ENCODE assay signal across 25 cellular contexts in the genomic region with DNA sequence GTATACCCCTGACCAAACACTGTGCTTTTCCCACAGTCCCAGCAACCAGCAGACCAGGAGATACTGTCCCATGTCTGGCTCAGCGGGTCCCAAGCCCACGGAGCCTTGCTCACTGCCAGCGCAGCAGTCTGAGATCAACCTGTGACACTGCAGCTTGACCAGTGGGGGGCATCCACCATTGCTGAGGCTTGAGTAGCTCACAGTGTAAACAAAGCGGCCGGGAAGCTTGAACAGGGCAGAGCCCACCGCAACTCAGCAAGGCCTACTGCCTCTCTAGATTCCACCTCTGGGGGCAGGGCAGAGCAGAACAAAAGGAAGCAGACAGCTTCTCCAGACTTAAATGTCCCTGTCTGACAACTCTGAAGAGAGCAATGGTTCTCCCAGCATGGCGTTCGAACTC. TPM values are rescaled to one million over a fixed set of nuclear protein-coding genes. Genes with fewer than 3 reads are reported as not detected.
DNase-seq lines count a peak whose midpoint lies in the region; ATAC-seq and TF ChIP-seq lines count a peak whose summit lies in the region.
"Had no signal": no experiment of that assay in that cellular context is flagged by ENCODE, and none has a peak within 500 bp of the region (broad histone marks: within the 10 kb centered on the region; RNA-seq: fewer than 3 reads in every experiment).

No MANE protein-coding gene starts in this region.

- DNase-seq in HCT116 (ENCODE audit: low read depth, low spot score) (no peak), WERI-Rb-1 (peak; percentile 7), islet precursor cell (peak; percentile 62), adrenal gland (no peak), HPDE6-E6E7 (ENCODE audit: extremely low spot score) (no peak), NCI-H82 (lab: John Stamatoyannopoulos, UW) (no peak)
- DNase-seq: activated CD4-positive, alpha-beta T cell treated with anti-CD3 and anti-CD28 coated beads for 36 hours; activated effector memory CD4-positive, alpha-beta T cell treated with Interleukin-2 at 50 U/mL for 16 hours; caudate nucleus; effector memory CD4-positive, alpha-beta T cell; heart left ventricle; kidney; naive B cell; NCI-H1048; NCI-H2107; NCI-H526 treated with DMSO at 0.1 percent for 48 hours; ovary; sigmoid colon; stimulated activated CD4-positive, alpha-beta T cell treated with anti-CD3 and anti-CD28 coated beads, Interleukin-1b, Interleukin-23, amount 100 ng/mL, for 48 hours; T-helper 9 cell; upper lobe of right lung had no signal

- no peak overlapping the region for H2AFZ ChIP-seq in HCT116 (ENCODE audit: low read depth, low read length, poor library complexity, severe bottlenecking)

- no peaks in the 10 kb centered on the region for H3K36me3 ChIP-seq in DOHH2 (ENCODE audit: control insufficient read depth, low read length)
- no peaks in the 10 kb centered on the region for H3K36me3 ChIP-seq in HCT116 (ENCODE audit: control insufficient read depth in 1 of 2, insufficient read depth in 2 of 2, low read length in 2 of 2)
- H3K36me3 ChIP-seq in WERI-Rb-1, result peaks cover 43% of the 10 kb centered on the region
- no peaks in the 10 kb centered on the region for H3K36me3 ChIP-seq in adrenal gland (replicated peaks in 1 of 2)
- H3K36me3 ChIP-seq: ovary had no signal

- no peak overlapping the region for H3K27ac ChIP-seq in DOHH2 (ENCODE audit: low read depth, low read length)
- no peak overlapping the region for H3K27ac ChIP-seq in HCT116 (ENCODE audit: low read depth, low read length)
- H3K27ac ChIP-seq in WERI-Rb-1, result no peak overlapping the region
- no peak overlapping the region for H3K27ac ChIP-seq in adrenal gland
- H3K27ac ChIP-seq: heart left ventricle, ovary, sigmoid colon, SK-N-MC, upper lobe of right lung had no signal

- H3K4me1 ChIP-seq in DOHH2 (ENCODE audit: control insufficient read depth, low read length), result no peaks in the 10 kb centered on the region
- H3K4me1 ChIP-seq in HCT116 (ENCODE audit: control insufficient read depth in 1 of 2, insufficient read depth in 2 of 2, low read length in 2 of 2), result no peaks in the 10 kb centered on the region
- no peaks in the 10 kb centered on the region for H3K4me1 ChIP-seq in adrenal gland (replicated peaks in 1 of 2)
- H3K4me1 ChIP-seq: heart left ventricle, sigmoid colon, upper lobe of right lung had no signal

- POLR2A ChIA-PET in HCT116 (lab: Charles Lee), result no interaction called here

- CTCF ChIA-PET in HCT116 (lab: Charles Lee), result interaction anchor here (1.1 kb wide), 1 partner anchor 8 kb away, joined by 3 read pairs; no protein-coding TSS in a partner anchor

- H3K4me2 ChIP-seq in DOHH2 (ENCODE audit: low read length), result no peak overlapping the region
- H3K4me2 ChIP-seq in HCT116 (ENCODE audit: low read length), result no peak overlapping the region

- no peak overlapping the region for H3K4me3 ChIP-seq in DOHH2 (ENCODE audit: low read length)
- H3K4me3 ChIP-seq in HCT116 (replicated peaks in 1 of 2; ENCODE audit: low read depth in 1 of 2, low read length in 2 of 2), result no peak overlapping the region
- H3K4me3 ChIP-seq in WERI-Rb-1 (ENCODE audit: low read depth, low read length), result no peak overlapping the region
- no peak overlapping the region for H3K4me3 ChIP-seq in adrenal gland
- H3K4me3 ChIP-seq: heart left ventricle, ovary, sigmoid colon, SK-N-MC, upper lobe of right lung had no signal

- no TSS peak for BruUV-seq in HCT116 (replicated peaks; lab: Mats Ljungman, UMichigan)

- intact Hi-C loops in HCT116 (cut with micrococcal nuclease) (no loop called here), adrenal gland (cut with DNase I) (no loop called here)

- no peaks in the 10 kb centered on the region for H3F3A ChIP-seq in DOHH2 (ENCODE audit: control insufficient read depth, insufficient read depth)

- no peak overlapping the region for H3K9ac ChIP-seq in HCT116 (ENCODE audit: low read length)

- 0 out of 2 replicates have a peak, but pooled peaks have one; percentile 4 for TF ChIP-seq RAD21 in HCT116 (IDR thresholded peaks at IDR 0.05; ENCODE audit: low read depth)

- H3K9me3 ChIP-seq in DOHH2 (ENCODE audit: control insufficient read depth, insufficient read depth, low read length), result no peaks in the 10 kb centered on the region
- H3K9me3 ChIP-seq in HCT116 (ENCODE audit: control insufficient read depth in 1 of 2, insufficient read depth in 1 of 2, low read depth in 1 of 2, low read length in 2 of 2), result no peaks in the 10 kb centered on the region
- H3K9me3 ChIP-seq in WERI-Rb-1 (ENCODE audit: severe bottlenecking), result peaks cover 2% of the 10 kb centered on the region
- H3K9me3 ChIP-seq in adrenal gland (replicated peaks in 1 of 3), result no peaks in the 10 kb centered on the region
- H3K9me3 ChIP-seq: ovary, sigmoid colon, upper lobe of right lung had no signal

- H3K9me2 ChIP-seq in DOHH2 (replicated peaks; ENCODE audit: control insufficient read depth, low read length), result no peaks in the 10 kb centered on the region
- H3K9me2 ChIP-seq in HCT116 (ENCODE audit: insufficient read depth), result no peaks in the 10 kb centered on the region

- peak; percentile 10 for TF ChIP-seq CTCF in DOHH2 (IDR thresholded peaks at IDR 0.05; ENCODE audit: low read depth, low read length, poor library complexity, severe bottlenecking)
- TF ChIP-seq CTCF in HCT116 (IDR thresholded peaks at IDR 0.05 in 2 of 3, conservative IDR thresholded peaks at IDR 0.05 in 1 of 3; ENCODE audit: borderline replicate concordance in 1 of 3, insufficient read depth in 1 of 3, low read depth in 2 of 3, low read length in 2 of 3), result peak in 2 of 3 experiments; percentile 25 to 27; a peak in 2 of 6 replicates
- 0 out of 2 replicates have a peak, but pooled peaks have one; percentile 8 for TF ChIP-seq CTCF in WERI-Rb-1 (IDR thresholded peaks at IDR 0.05; ENCODE audit: low read depth, low read length)
- TF ChIP-seq CTCF in adrenal gland (IDR thresholded peaks at IDR 0.05), result no peak

- H3K27me3 ChIP-seq in DOHH2 (ENCODE audit: control insufficient read depth, low read length), result peaks cover 3% of the 10 kb centered on the region; the same call in 1 of the 2 replicates
- H3K27me3 ChIP-seq in HCT116 (ENCODE audit: insufficient read depth, low read length), result no peaks in the 10 kb centered on the region
- H3K27me3 ChIP-seq in WERI-Rb-1 (ENCODE audit: insufficient read depth, low read depth, severe bottlenecking), result no peaks in the 10 kb centered on the region
- H3K27me3 ChIP-seq in adrenal gland, result no peaks in the 10 kb centered on the region
- H3K27me3 ChIP-seq: heart left ventricle, ovary, sigmoid colon, upper lobe of right lung had no signal

- no peaks in the 10 kb centered on the region for H3K79me2 ChIP-seq in DOHH2 (ENCODE audit: control insufficient read depth, low read length)
- H3K79me2 ChIP-seq in HCT116 (ENCODE audit: insufficient read depth, low read length), result no peaks in the 10 kb centered on the region

- TF ChIP-seq POLR2A in HCT116 (IDR thresholded peaks at IDR 0.05; ENCODE audit: borderline replicate concordance, extremely low read depth, insufficient read depth, insufficient read length), result no peak
- TF ChIP-seq POLR2A in adrenal gland (IDR thresholded peaks at IDR 0.05), result no peak

- WGBS in adrenal gland, 4 donors, result 60 to 98% (median 95%) methylated on average over 1 to 8 of the region's 8 CpGs

- no peaks in the 10 kb centered on the region for H4K20me1 ChIP-seq in DOHH2 (ENCODE audit: control insufficient read depth, insufficient read depth, low read depth, low read length)
- no peaks in the 10 kb centered on the region for H4K20me1 ChIP-seq in HCT116 (ENCODE audit: insufficient read depth)

- peak; percentile 72 for ATAC-seq in HCT116
- ATAC-seq in GM19035 (IDR thresholded peaks at IDR 0.05; ENCODE audit: unreplicated experiment), result no peak
- ATAC-seq: activated CD4-positive, alpha-beta T cell treated with anti-CD3 and anti-CD28 coated beads for 36 hours; heart left ventricle; upper lobe of right lung had no signal

- RAD21 ChIA-PET in HCT116 (lab: Charles Lee; ENCODE audit: low non-redundant PET in 1 of 2, low total read pairs in 2 of 2, uncharacterized antibody in 2 of 2, unreplicated experiment in 2 of 2), result no interaction called here

TF ChIP-seq in HCT116, 20 proteins besides CTCF, POLR2A, EP300 and RAD21:
- TF ChIP-seq, protein P1, sequence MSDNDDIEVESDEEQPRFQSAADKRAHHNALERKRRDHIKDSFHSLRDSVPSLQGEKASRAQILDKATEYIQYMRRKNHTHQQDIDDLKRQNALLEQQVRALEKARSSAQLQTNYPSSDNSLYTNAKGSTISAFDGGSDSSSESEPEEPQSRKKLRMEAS (IDR thresholded peaks at IDR 0.05), result no peak
- TF ChIP-seq FOSL1 (IDR thresholded peaks at IDR 0.05; ENCODE audit: low read depth) (no peak), ZFX (IDR thresholded peaks at IDR 0.05) (no peak), CBX3 (IDR thresholded peaks at IDR 0.05; ENCODE audit: low read depth) (no peak), POLR2AphosphoS5 (IDR thresholded peaks at IDR 0.05; ENCODE audit: low read depth, low read length) (no peak), ZNF274 (IDR thresholded peaks at IDR 0.05; ENCODE audit: low read depth, low read length) (no peak)

RNA-seq across cellular contexts. Expression of a gene that starts 58.1 kb away (rescaled TPM):
- not detected for total RNA-seq in HCT116 (2021; ENCODE audit: unreplicated experiment)
- polyA plus RNA-seq in HCT116 (2012), result 0.04 TPM in 1 of 2 replicates, not detected in the other
- total RNA-seq in adrenal gland, result under 1 TPM in 6 of 8 donors, not detected in 2; 0.34 to 0.96 (median 0.68) TPM
- polyA plus RNA-seq in adrenal gland, result under 1 TPM in 2 of 3 donors, not detected in 1; 0.17 to 0.42 TPM
- total RNA-seq: activated CD4-positive, alpha-beta T cell treated with anti-CD3 and anti-CD28 coated beads for 36 hours had no signal
- polyA plus RNA-seq: IgD-negative memory B cell had no signal

Comparison
In these comparisons a context has a peak if more than half of its experiments do, and no peak if none do; other contexts are left out.
1. CTCF ChIP-seq: peak in DOHH2 (single experiment), HCT116 (2 of 3) and WERI-Rb-1 (single experiment); none in adrenal gland (0 of 6).
2. DNase-seq: peak in WERI-Rb-1 (single experiment) and islet precursor cell (single experiment); none in HCT116 (single experiment), adrenal gland (0 of 7), HPDE6-E6E7 (single experiment) and NCI-H82 (single experiment).